1 cellular context compared by ENCODE assay signal in genomic region chr4:8459867-8460453, GRCh38.
TF ChIP-seq lines count a peak whose summit lies in the region.

No MANE protein-coding gene starts in this region.

TF ChIP-seq in IMR-90, 13 proteins besides CTCF, POLR2A, EP300 and RAD21:
- no peak for TF ChIP-seq RCOR1 (IDR thresholded peaks at IDR 0.05; ENCODE audit: insufficient replicate concordance, low read length)
- TF ChIP-seq BHLHE40 (IDR thresholded peaks at IDR 0.05; ENCODE audit: low read depth, low read length) = no peak
- no peak for TF ChIP-seq FOS (IDR thresholded peaks at IDR 0.05; ENCODE audit: low read depth, low read length)
- no peak for TF ChIP-seq CHD1 (IDR thresholded peaks at IDR 0.05; ENCODE audit: low read depth, low read length)
- TF ChIP-seq CEBPB (IDR thresholded peaks at IDR 0.05; ENCODE audit: low read depth, low read length) = no peak
- TF ChIP-seq RFX5 (IDR thresholded peaks at IDR 0.05; ENCODE audit: low read depth, low read length) = no peak
- no peak for TF ChIP-seq MAFK (IDR thresholded peaks at IDR 0.05; ENCODE audit: low read depth, low read length)
- no peak for TF ChIP-seq MAZ (IDR thresholded peaks at IDR 0.05; ENCODE audit: borderline replicate concordance, low read depth, low read length)
- no peak for TF ChIP-seq USF2 (IDR thresholded peaks at IDR 0.05; ENCODE audit: low read depth, low read length)
- TF ChIP-seq MXI1 (IDR thresholded peaks at IDR 0.05; ENCODE audit: borderline replicate concordance, low read depth, low read length) = no peak
- TF ChIP-seq SMC3 (IDR thresholded peaks at IDR 0.05; ENCODE audit: low read depth, low read length) = no peak
- TF ChIP-seq NFE2L2 (IDR thresholded peaks at IDR 0.05; ENCODE audit: low read depth, low read length) = no peak
- no peak for TF ChIP-seq ELK1 (IDR thresholded peaks at IDR 0.05; ENCODE audit: borderline replicate concordance, low read depth, low read length)
